8 cellular contexts compared by ENCODE assay signal in genomic region chr4:13543648-13544555, GRCh38. TPM values are rescaled to one million over a fixed set of nuclear protein-coding genes. Genes with fewer than 3 reads are reported as not detected.
A peak's percentile ranks its signal among the peaks of the same experiment; 100 is the strongest.
DNase-seq lines count a peak whose midpoint lies in the region; FAIRE-seq and TF ChIP-seq lines count a peak whose summit lies in the region.

TSS of gene NKX3-2 (minus strand) at chr4:13544508. CDS start at chr4:13544414, 94 bp downstream.

- H3K4me1 Mint-ChIP-seq in astrocyte (ENCODE audit: low read depth, unreplicated experiment): peaks cover 2% of the 10 kb centered on the region

- H3K36me3 Mint-ChIP-seq in astrocyte (ENCODE audit: low read depth, unreplicated experiment): peaks cover 7% of the 10 kb centered on the region

- peaks cover 23% of the 10 kb centered on the region for H3K27me3 Mint-ChIP-seq in astrocyte (ENCODE audit: low read depth, unreplicated experiment)

- peak within 1 kb of the TSS; percentile 92 for H3K4me3 Mint-ChIP-seq in astrocyte (ENCODE audit: unreplicated experiment)

- peak within 1 kb of the TSS; percentile 80 for H3K4me2 ChIP-seq in astrocyte (ENCODE audit: low read length)
- H3K4me2 ChIP-seq in keratinocyte (ENCODE audit: control insufficient read depth, extremely low read depth, insufficient read depth, low read depth, low read length): peak within 1 kb of the TSS; percentile 86

- H3K36me3 ChIP-seq in astrocyte (ENCODE audit: insufficient read depth, low read length) (no peaks in the 10 kb centered on the region), keratinocyte (ENCODE audit: control insufficient read depth in 2 of 2, extremely low read depth in 1 of 2, insufficient read depth in 2 of 2, low read length in 2 of 2) (no peaks in the 10 kb centered on the region), stomach (no peaks in the 10 kb centered on the region)

- H3K27me3 ChIP-seq in HL-60 (ENCODE audit: insufficient read depth, poor library complexity, severe bottlenecking) (peaks cover 80% of the 10 kb centered on the region), astrocyte (ENCODE audit: insufficient read depth, low read length) (peaks cover 89% of the 10 kb centered on the region), keratinocyte (ENCODE audit: control insufficient read depth, extremely low read depth, insufficient read depth, low read length) (peaks cover 80% of the 10 kb centered on the region), stomach (peaks cover 44 to 100% (median 99%) of the 10 kb centered on the region in 3 donors)

- intact Hi-C loops in stomach (cut with DNase I; ENCODE audit: low total_unique reads): loop anchor here (10.0 kb wide), 1 partner anchor 809 kb away; no protein-coding TSS in a partner anchor

- 1 to 5% (median 3%) methylated on average over 33 to 103 of the region's 103 CpGs for WGBS in stomach, 5 donors

- H3K9me1 ChIP-seq in keratinocyte (ENCODE audit: control insufficient read depth, extremely low read depth, insufficient read depth, low read length): no peaks in the 10 kb centered on the region

- TF ChIP-seq EP300 in stomach (IDR thresholded peaks at IDR 0.05): no peak

- no peaks in the 10 kb centered on the region for H3K9me3 ChIP-seq in astrocyte (ENCODE audit: insufficient read depth, low read depth, low read length)
- peaks cover 2% of the 10 kb centered on the region for H3K9me3 ChIP-seq in keratinocyte (ENCODE audit: control insufficient read depth, low read depth, low read length)
- peaks cover 0 to 24% (median 3%) of the 10 kb centered on the region in 4 donors for H3K9me3 ChIP-seq in stomach

- peak within 1 kb of the TSS; percentile 41 for H2AFZ ChIP-seq in astrocyte (ENCODE audit: low read depth, low read length)
- H2AFZ ChIP-seq in keratinocyte (ENCODE audit: control insufficient read depth, low read length): peak within 1 kb of the TSS; percentile 82

- H3K79me2 ChIP-seq in astrocyte (ENCODE audit: insufficient read depth, low read length): no peaks in the 10 kb centered on the region
- H3K79me2 ChIP-seq in keratinocyte (ENCODE audit: control insufficient read depth, insufficient read depth, low read length): no peaks in the 10 kb centered on the region

- no peak for FAIRE-seq in astrocyte (lab: Jason Lieb, UNC)
- FAIRE-seq in keratinocyte (lab: Jason Lieb, UNC): no peak

- CTCF ChIA-PET in RWPE1 (lab: Yijun Ruan, JAX): no interaction called here

- peak within 1 kb of the TSS; percentile 67 for H3K27ac Mint-ChIP-seq in astrocyte (ENCODE audit: unreplicated experiment)

- dilution Hi-C loops in keratinocyte (cut with MboI; ENCODE audit: extremely low pct_ligation_motif_present, low sequenced_read_pairs): no loop called here

- TF ChIP-seq CTCF in HL-60 (IDR thresholded peaks at IDR 0.05; ENCODE audit: insufficient read depth, low read length) (no peak), astrocyte (IDR thresholded peaks at IDR 0.05; ENCODE audit: insufficient read depth, low read depth, low read length) (no peak), keratinocyte (optimal IDR thresholded peaks at IDR 0.05 in 1 of 3, IDR thresholded peaks at IDR 0.05 in 1 of 3, conservative IDR thresholded peaks at IDR 0.05 in 1 of 3; ENCODE audit: extremely low read depth in 1 of 3, insufficient read depth in 2 of 3, low read length in 3 of 3) (no peak), stomach (IDR thresholded peaks at IDR 0.05) (no peak), RWPE1 (conservative IDR thresholded peaks at IDR 0.05; ENCODE audit: low read depth) (no peak)

- H3K9ac ChIP-seq in astrocyte (ENCODE audit: low read length): peak within 1 kb of the TSS; percentile 31
- peak within 1 kb of the TSS; percentile 33 for H3K9ac ChIP-seq in keratinocyte (ENCODE audit: control insufficient read depth, extremely low read depth, insufficient read depth, low read length)

- POLR2A ChIA-PET in RWPE1 (lab: Yijun Ruan, JAX; ENCODE audit: low non-redundant PET): no interaction called here

- H3K27ac ChIP-seq in HL-60 (replicated peaks): no peak within 1 kb of the TSS
- no peak within 1 kb of the TSS for H3K27ac ChIP-seq in astrocyte (ENCODE audit: low read depth, low read length)
- H3K27ac ChIP-seq in keratinocyte (ENCODE audit: control insufficient read depth, insufficient read depth, low read length): no peak within 1 kb of the TSS
- H3K27ac ChIP-seq in stomach: peak within 1 kb of the TSS in 1 of 5 donors; percentile 69
- no peak within 1 kb of the TSS for H3K27ac ChIP-seq in RWPE1

- H3K9me3 Mint-ChIP-seq in astrocyte (ENCODE audit: unreplicated experiment): peaks cover 3% of the 10 kb centered on the region

- H4K20me1 ChIP-seq in astrocyte (ENCODE audit: insufficient read depth, low read length) (peaks cover 23% of the 10 kb centered on the region), keratinocyte (ENCODE audit: control insufficient read depth, extremely low read depth, insufficient read depth, low read length) (no peaks in the 10 kb centered on the region)

- peak within 1 kb of the TSS; percentile 68 for H3K4me3 ChIP-seq in HL-60 (replicated peaks; ENCODE audit: insufficient read depth, low read length)
- H3K4me3 ChIP-seq in astrocyte (ENCODE audit: insufficient read depth, low read depth, low read length): peak within 1 kb of the TSS; percentile 60
- peak within 1 kb of the TSS; percentile 55 to 78 (median 67) for H3K4me3 ChIP-seq in keratinocyte (ENCODE audit: control insufficient read depth in 2 of 3, extremely low read depth in 1 of 3, insufficient read depth in 2 of 3, low read depth in 1 of 3, low read length in 3 of 3)
- peak within 1 kb of the TSS; percentile 55 to 74 (median 66) for H3K4me3 ChIP-seq in stomach

- no peak for TF ChIP-seq POLR2A in stomach (IDR thresholded peaks at IDR 0.05)

- DNase-seq in COLO668 (lab: John Stamatoyannopoulos, UW; ENCODE audit: unreplicated experiment) (peak; percentile 72), HL-60 (ENCODE audit: low read depth in 1 of 2, low spot score in 1 of 2) (no peak), astrocyte (ENCODE audit: low read depth) (no peak), keratinocyte (ENCODE audit: low read depth, low spot score) (no peak), stomach (no peak), RWPE1 (ENCODE audit: low spot score) (no peak), superior temporal gyrus (ENCODE audit: extremely low spot score) (no peak)
- no peak for DNase-seq in activated effector memory CD4-positive, alpha-beta T cell treated with anti-CD3 and anti-CD28 coated beads, Interleukin-2, amount 50 U/mL, for 16 hours

- H3K4me1 ChIP-seq in astrocyte (ENCODE audit: insufficient read depth, low read length): peaks cover 9% of the 10 kb centered on the region
- H3K4me1 ChIP-seq in keratinocyte (ENCODE audit: control insufficient read depth, extremely low read depth, insufficient read depth, low read length): peaks cover 14% of the 10 kb centered on the region
- H3K4me1 ChIP-seq in stomach: peaks cover 45 to 90% (median 70%) of the 10 kb centered on the region in 4 donors

RNA-seq across cellular contexts. Expression of gene NKX3-2, which starts in this region (rescaled TPM):
- total RNA-seq in astrocyte: 5.2 and 5.9 TPM in 2 replicates
- 0.01 to 0.04 TPM (median 0.02 TPM) in 3 replicates for polyA plus RNA-seq in keratinocyte
- not detected for polyA plus RNA-seq in keratinocyte (2011; ENCODE audit: low read depth)
- polyA plus RNA-seq in keratinocyte (2011; cell fraction: cytosol; rRNA removed): not detected in 2 replicates
- 0.05 and 0.08 TPM in 2 replicates for polyA plus RNA-seq in keratinocyte (2011; cell fraction: nucleus; rRNA removed)
- polyA plus RNA-seq in keratinocyte (2012; ENCODE audit: low replicate concordance): 0.06 TPM in 1 of 2 replicates, not detected in the other
- 0.46 TPM in 1 of 3 replicates, not detected in the others for polyA minus RNA-seq in keratinocyte
- not detected for polyA minus RNA-seq in keratinocyte (2011; cell fraction: cytosol; rRNA and poly(A)+ RNA removed)
- not detected in 2 replicates for polyA minus RNA-seq in keratinocyte (2011; cell fraction: nucleus; rRNA and poly(A)+ RNA removed)
- 1 to 10 TPM in 2 of 5 donors, under 1 TPM in 1, not detected in 2; 0.14 to 4.6 (median 2.8) TPM for total RNA-seq in stomach
- polyA plus RNA-seq in stomach: under 1 TPM; 0.06 to 0.31 (median 0.18) TPM
